In the genomic region with DNA sequence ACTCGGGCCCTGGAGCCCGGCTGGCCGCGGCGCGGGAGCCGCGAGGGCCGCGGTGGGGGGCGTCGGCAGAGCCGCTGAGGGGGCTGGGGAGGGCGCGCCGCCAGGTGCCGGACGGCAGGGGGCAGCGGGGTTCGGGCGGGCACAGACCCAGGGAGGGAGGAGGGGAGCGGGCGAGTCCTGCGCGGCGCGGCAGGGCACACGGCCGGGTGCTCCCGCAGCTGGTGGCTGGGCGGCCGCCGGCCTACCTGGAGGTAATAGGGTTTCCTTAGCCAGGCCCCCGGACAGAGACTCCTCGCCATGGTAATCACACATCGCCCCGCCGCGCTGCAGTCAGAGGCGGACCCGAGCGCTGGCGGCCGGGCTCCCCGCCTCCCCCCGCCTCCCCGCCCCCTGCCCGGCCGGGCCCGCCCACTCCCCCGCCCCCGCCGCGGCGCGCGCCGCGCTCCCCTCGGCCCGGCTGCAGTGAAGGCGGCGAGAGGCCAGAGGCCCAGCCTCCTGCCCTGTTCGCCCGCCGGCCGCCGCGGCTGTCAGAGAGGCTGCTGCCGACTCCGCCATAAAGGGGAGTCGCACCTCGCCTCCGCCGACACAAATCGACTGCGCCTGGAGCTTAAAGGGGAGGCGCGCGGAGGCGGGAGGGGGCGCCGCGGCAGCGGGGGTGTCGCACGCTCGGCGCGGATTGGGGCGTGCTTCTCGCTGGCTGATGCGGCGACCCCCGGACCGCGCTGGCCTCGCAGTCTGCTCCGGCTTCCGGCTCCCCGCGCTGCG, we compare ENCODE assay signal across 8 cellular contexts. TPM values are rescaled to one million over a fixed set of nuclear protein-coding genes. Genes with fewer than 3 reads are reported as not detected.
DNase-seq lines count a peak whose midpoint lies in the region; ATAC-seq, FAIRE-seq and TF ChIP-seq lines count a peak whose summit lies in the region.

Gene DIPK1A (minus strand): TSS at position 332 of the 765 bp plus-strand sequence. CDS start 33 bp downstream, at position 299.

- peak within 1 kb of the TSS; percentile 37 to 60 (median 44); a peak in 6 of 7 replicates for H3K9ac ChIP-seq in H1 (replicated peaks in 1 of 4; ENCODE audit: extremely low read depth in 1 of 4, low read depth in 3 of 4, low read length in 3 of 4)

- no peaks in the 10 kb centered on the region for H3K9me3 ChIP-seq in H1 (ENCODE audit: insufficient read depth in 2 of 2, low read depth in 1 of 2, low read length in 1 of 2)

- peak within 1 kb of the TSS; percentile 90; the same call in 1 of the 2 replicates for H2BK5ac ChIP-seq in H1 (ENCODE audit: low read depth, low read length)

- peak within 1 kb of the TSS; percentile 25 for H4K91ac ChIP-seq in H1 (replicated peaks; ENCODE audit: insufficient read length, low read length)

- H3K27ac ChIP-seq in H1 (ENCODE audit: low read depth, low read length): peak within 1 kb of the TSS; percentile 72; the same call in 1 of the 2 replicates

- H3K4me1 Mint-ChIP-seq in mesothelial cell of epicardium: peaks cover 32% of the 10 kb centered on the region

- H2BK12ac ChIP-seq in H1 (ENCODE audit: low read depth, low read length): 0 out of 2 replicates have a peak within 1 kb of the TSS, but pooled peaks have one; percentile 50

- H2BK120ac ChIP-seq in H1 (replicated peaks; ENCODE audit: low read depth, low read length): peak within 1 kb of the TSS; percentile 10

- peaks cover 11% of the 10 kb centered on the region for H3K23me2 ChIP-seq in H1 (ENCODE audit: low read depth, low read length)

- H3K23ac ChIP-seq in H1 (ENCODE audit: insufficient read length): no peak within 1 kb of the TSS

- H3K4me1 ChIP-seq in H1 (replicated peaks in 1 of 4; ENCODE audit: control insufficient read depth in 3 of 4, insufficient read depth in 4 of 4, low read length in 3 of 4): peaks cover 0 to 4% (median 1%) of the 10 kb centered on the region in 4 experiments; a peak in 4 of 7 replicates

- peak within 1 kb of the TSS; percentile 89 for H3K4me3 Mint-ChIP-seq in mesothelial cell of epicardium

- H3K27me3 Mint-ChIP-seq in mesothelial cell of epicardium (ENCODE audit: low read depth): no peaks in the 10 kb centered on the region

- H3K79me1 ChIP-seq in H1 (ENCODE audit: low read depth, low read length): no peaks in the 10 kb centered on the region

- peak within 1 kb of the TSS; percentile 58 for H4K5ac ChIP-seq in H1 (ENCODE audit: insufficient read length, low read depth, low read length)

- H3K4ac ChIP-seq in H1 (replicated peaks; ENCODE audit: insufficient read length, low read depth, low read length): no peak within 1 kb of the TSS

- no peaks in the 10 kb centered on the region for H4K20me1 ChIP-seq in H1 (replicated peaks in 1 of 2; ENCODE audit: control insufficient read depth in 1 of 2, insufficient read depth in 2 of 2, low read length in 2 of 2)

- H3K14ac ChIP-seq in H1 (ENCODE audit: insufficient read length): no peak within 1 kb of the TSS

- ATAC-seq in GM19025 (IDR thresholded peaks at IDR 0.05; ENCODE audit: low read depth, unreplicated experiment) (peak; percentile 55), HG03342 (IDR thresholded peaks at IDR 0.05; ENCODE audit: unreplicated experiment) (peak; percentile 39)

- H3K27ac Mint-ChIP-seq in mesothelial cell of epicardium: peak within 1 kb of the TSS; percentile 85

- no peaks in the 10 kb centered on the region for H3K36me3 Mint-ChIP-seq in mesothelial cell of epicardium

- peak within 1 kb of the TSS; percentile 21; the same call in 1 of the 2 replicates for H2BK20ac ChIP-seq in H1 (ENCODE audit: low read length)

- peak within 1 kb of the TSS; percentile 46; the same call in 1 of the 2 replicates for H2AFZ ChIP-seq in H1 (ENCODE audit: low read length)

- no peaks in the 10 kb centered on the region for H3K9me3 Mint-ChIP-seq in mesothelial cell of epicardium

- no peak for FAIRE-seq in H1 (lab: Jason Lieb, UNC)

- no peaks in the 10 kb centered on the region for H3K36me3 ChIP-seq in H1 (ENCODE audit: control insufficient read depth in 2 of 4, insufficient read depth in 4 of 4, low read length in 3 of 4)

- no peak for TF ChIP-seq RAD21 in H1 (IDR thresholded peaks at IDR 0.05 in 1 of 2, conservative IDR thresholded peaks at IDR 0.05 in 1 of 2; ENCODE audit: low read depth in 2 of 2, low read length in 2 of 2)

- no peak for TF ChIP-seq EP300 in H1 (IDR thresholded peaks at IDR 0.05; ENCODE audit: borderline replicate concordance in 1 of 2, low read depth in 2 of 2, low read length in 2 of 2)

- H3K4me2 ChIP-seq in H1 (ENCODE audit: insufficient read depth in 1 of 2, low read depth in 2 of 2, low read length in 2 of 2): peak within 1 kb of the TSS; percentile 95 to 96

- POLR2A ChIA-PET in H1 (lab: Charles Lee; ENCODE audit: partially characterized antibody): interaction anchor here (0.8 to 2.7 kb wide), 13 partner anchors 9 to 129 kb away, joined by 3 to 16 read pairs (median 5); partner anchors contain the start of genes MTF2 and RPL5

- peaks cover 0 to 7% (median 2%) of the 10 kb centered on the region in 4 experiments; a peak in 4 of 7 replicates for H3K27me3 ChIP-seq in H1 (replicated peaks in 1 of 4; ENCODE audit: control insufficient read depth in 3 of 4, extremely low read depth in 1 of 4, insufficient read depth in 3 of 4, low read length in 3 of 4)

- WGBS in H1 (ENCODE audit: extremely low coverage in 1 of 2, insufficient coverage in 1 of 2, insufficient read length in 1 of 2, insufficient replicate concordance in 2 of 2, low coverage in 1 of 2, low lambda C conversion rate in 2 of 2, missing lambda C conversion rate in 1 of 2), 2 experiments: 1% methylated on average over 19 of the region's 103 CpGs; no CpG with 5 or more reads in 1 of the 2 experiments

- no peaks in the 10 kb centered on the region for H3K79me2 ChIP-seq in H1 (ENCODE audit: control insufficient read depth in 1 of 2, insufficient read depth in 2 of 2, low read length in 2 of 2)

- CTCF ChIA-PET in H1 (lab: Charles Lee; ENCODE audit: partially characterized antibody): interaction anchor here (0.6 to 6.9 kb wide), 16 partner anchors 10 to 129 kb away, joined by 3 to 61 read pairs (median 8); partner anchors contain the start of gene RPL5

- H2AK5ac ChIP-seq in H1 (ENCODE audit: low read depth, low read length): no peak within 1 kb of the TSS

- TF ChIP-seq POLR2A in H1 (IDR thresholded peaks at IDR 0.05; ENCODE audit: control extremely low read depth in 1 of 2, low read depth in 2 of 2, low read length in 2 of 2): peak in 1 of 2 experiments; percentile 62; a peak in 2 of 3 replicates

- peak within 1 kb of the TSS; percentile 4; the same call in 1 of the 2 replicates for H2BK15ac ChIP-seq in H1 (ENCODE audit: low read length)

- peak within 1 kb of the TSS; percentile 68 to 81 (median 76) for H3K4me3 ChIP-seq in H1 (ENCODE audit: extremely low read depth in 1 of 4, insufficient read depth in 2 of 4, low read depth in 3 of 4, low read length in 4 of 4)

- peak within 1 kb of the TSS; percentile 56 for H3K56ac ChIP-seq in H1 (replicated peaks; ENCODE audit: insufficient read length, low read depth, low read length)

- peak; percentile 84 for DNase-seq in Ammon's horn (ENCODE audit: low spot score)
- peak; percentile 84 for DNase-seq in NCI-H82 (lab: John Stamatoyannopoulos, UW)
- peak; percentile 47 to 58 for DNase-seq in activated CD8-positive, alpha-beta memory T cell treated with anti-CD3 and anti-CD28 coated beads for 4 hours (ENCODE audit: low read depth in 2 of 2)
- peak in 1 of 2 experiments; percentile 83 for DNase-seq in H1 (ENCODE audit: low read depth in 1 of 2, low spot score in 2 of 2)
- peak; percentile 58 to 70 for DNase-seq in mesothelial cell of epicardium (ENCODE audit: low spot score in 2 of 2, unreplicated experiment in 2 of 2)
- DNase-seq in stimulated activated CD8-positive, alpha-beta memory T cell treated with anti-CD3 and anti-CD28 coated beads, Interleukin-15, amount 100 ng/mL, for 48 hours (ENCODE audit: low read depth in 2 of 2): peak; percentile 58 to 65

- H4K8ac ChIP-seq in H1 (ENCODE audit: extremely low read depth, insufficient read depth, low read length): peak within 1 kb of the TSS; percentile 91

- TF ChIP-seq CTCF in H1 (IDR thresholded peaks at IDR 0.05; ENCODE audit: control extremely low read depth in 1 of 3, insufficient read depth in 1 of 3, low read depth in 1 of 3, low read length in 3 of 3) (peak in 2 of 3 experiments; percentile 8 to 22; a peak in 2 of 4 replicates), mesothelial cell of epicardium (IDR thresholded peaks at IDR 0.05; ENCODE audit: unreplicated experiment) (peak; percentile 19)

- peak within 1 kb of the TSS; percentile 87 for H3K18ac ChIP-seq in H1 (ENCODE audit: extremely low read depth, low read length)

TF ChIP-seq in H1, 55 proteins besides CTCF, POLR2A, EP300 and RAD21:
- peak; percentile 2; the same call in 1 of the 2 replicates for TF ChIP-seq TAF1 (IDR thresholded peaks at IDR 0.05; ENCODE audit: low read depth, low read length)
- TF ChIP-seq HDAC6 (IDR thresholded peaks at IDR 0.05; ENCODE audit: low read depth, low read length): no peak
- peak; percentile 35; the same call in 1 of the 2 replicates for TF ChIP-seq TBP (IDR thresholded peaks at IDR 0.05; ENCODE audit: low read depth, low read length)
- peak; percentile 26; the same call in 1 of the 2 replicates for TF ChIP-seq YY1 (IDR thresholded peaks at IDR 0.05; ENCODE audit: low read depth, low read length)
- peak; percentile 27 to 74; a peak in 1 of 4 replicates for TF ChIP-seq SIN3A (conservative IDR thresholded peaks at IDR 0.05 in 1 of 2, IDR thresholded peaks at IDR 0.05 in 1 of 2; ENCODE audit: low read depth in 1 of 2, low read length in 2 of 2)
- no peak for TF ChIP-seq CBX5 (IDR thresholded peaks at IDR 0.05; ENCODE audit: low read depth, low read length)
- TF ChIP-seq TAF7 (optimal IDR thresholded peaks at IDR 0.05; ENCODE audit: borderline replicate concordance, low read depth, low read length): peak; percentile 15
- peak; percentile 33; the same call in 1 of the 2 replicates for TF ChIP-seq CREB1 (IDR thresholded peaks at IDR 0.05)
- peak; percentile 41; the same call in 1 of the 2 replicates for TF ChIP-seq EGR1 (IDR thresholded peaks at IDR 0.05; ENCODE audit: borderline replicate concordance, low read depth, low read length)
- no peak for TF ChIP-seq MAFK (IDR thresholded peaks at IDR 0.05; ENCODE audit: low read depth, low read length)
- peak; percentile 99 for TF ChIP-seq KDM4A (IDR thresholded peaks at IDR 0.05; ENCODE audit: low read depth, low read length, severe bottlenecking)

RNA-seq across cellular contexts. Expression of gene DIPK1A, which starts in this region (rescaled TPM):
- 4.8 and 5.0 TPM in 2 replicates for total RNA-seq in H1 (2021; fragmentation: NEBNext Ultra II Directional; extraction: Animal tissue kit (Norgen Biotek cat#: 25700))
- polyA plus RNA-seq in H1 (2011; rRNA removed): 1.2 and 2.5 TPM in 2 replicates
- 2.9 TPM for polyA plus RNA-seq in H1 (2011; cell fraction: cytosol; rRNA removed)
- 0.56 TPM for polyA plus RNA-seq in H1 (2011; cell fraction: nucleus; rRNA removed)
- 3.6 to 5.2 TPM (median 4.4 TPM) in 4 replicates for polyA plus RNA-seq in H1 (2012, experiment 1 of 2)
- 0.60 TPM for polyA plus RNA-seq in H1 (2012, experiment 2 of 2)
- 5.1 TPM for polyA plus RNA-seq in H1 (2013, experiment 1 of 2)
- 7.2 TPM for polyA plus RNA-seq in H1 (2013, experiment 2 of 2)
- polyA minus RNA-seq in H1 (2011; rRNA and poly(A)+ RNA removed): 2.7 and 3.1 TPM in 2 replicates
- 2.0 TPM for polyA minus RNA-seq in H1 (2011; cell fraction: cytosol; rRNA and poly(A)+ RNA removed)
- polyA minus RNA-seq in H1 (2011; cell fraction: nucleus; rRNA and poly(A)+ RNA removed): 2.1 TPM
- total RNA-seq in mesothelial cell of epicardium: 11.8 to 13.8 TPM (median 12.3 TPM) in 3 replicates
